19 cellular contexts compared by ENCODE assay signal in the genomic region with DNA sequence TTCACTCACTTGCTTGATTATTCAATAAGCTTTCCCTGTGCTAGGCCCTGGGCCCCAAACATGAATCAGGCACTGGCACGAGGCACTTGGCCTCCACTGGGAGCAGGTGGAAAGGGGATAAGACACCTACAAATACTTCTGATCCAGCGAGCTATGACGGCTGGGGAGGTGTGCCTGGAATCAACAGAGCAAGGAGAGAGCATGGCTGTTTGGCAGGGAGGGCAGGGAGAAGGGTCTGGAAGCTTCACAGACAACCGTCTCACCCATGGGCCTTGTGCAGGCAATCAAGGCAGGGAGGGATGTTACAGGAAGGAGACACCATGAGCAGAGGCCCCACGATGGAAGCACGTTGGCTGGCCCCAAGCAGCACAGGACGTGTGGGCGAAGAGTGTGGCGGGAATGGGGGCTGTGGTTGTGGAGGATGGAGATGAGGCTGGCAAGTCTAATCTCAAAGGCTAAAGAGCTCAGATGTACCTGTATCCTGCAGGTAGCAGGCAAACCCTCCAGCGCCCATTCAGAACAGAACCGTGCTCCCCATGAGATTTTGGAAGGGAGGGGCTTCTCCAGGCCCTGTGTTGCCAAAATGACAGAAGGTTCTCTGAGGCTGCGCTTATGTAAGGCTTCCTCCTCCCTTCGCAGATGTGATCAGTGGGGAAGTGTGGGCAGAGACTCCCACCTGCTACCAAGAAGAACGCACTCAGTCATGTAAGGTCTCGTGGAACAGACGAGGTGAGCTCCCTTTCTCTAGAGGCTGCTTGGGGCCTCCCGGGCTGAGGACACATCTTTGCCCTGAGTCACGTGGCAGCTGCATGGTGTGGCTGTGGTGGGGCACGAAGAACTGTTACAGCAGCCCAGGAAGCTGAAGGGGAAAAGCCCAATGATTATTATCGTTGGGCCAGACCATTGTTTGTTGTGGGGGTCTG.
DNase-seq lines count a peak whose midpoint lies in the region; ATAC-seq and TF ChIP-seq lines count a peak whose summit lies in the region.
"Had no signal": no experiment of that assay in that cellular context is flagged by ENCODE, and none has a peak within 500 bp of the region (broad histone marks: within the 10 kb centered on the region; RNA-seq: fewer than 3 reads in every experiment).

No MANE protein-coding gene starts in this region.

- H3K27me3 ChIP-seq in OCI-LY3 (ENCODE audit: low read depth, low read length) (no peaks in the 10 kb centered on the region), spleen (replicated peaks in 1 of 7) (no peaks in the 10 kb centered on the region)

- H4K20me1 ChIP-seq in OCI-LY3 (ENCODE audit: insufficient read depth, low read length) = no peaks in the 10 kb centered on the region

- intact Hi-C loops in spleen (cut with DNase I; ENCODE audit: low total_unique reads) = no loop called here

- no peak for TF ChIP-seq POLR2A in spleen (IDR thresholded peaks at IDR 0.05)

- H3K27ac Mint-ChIP-seq in endothelial cell (ENCODE audit: unreplicated experiment) = peak overlapping the region; percentile 52
- H3K27ac Mint-ChIP-seq: CD14-positive monocyte had no signal

- DNase-seq in GM12865 (ENCODE audit: low read depth) (peak; percentile 37), endothelial cell (ENCODE audit: low spot score) (no peak), spleen (peak; percentile 51), NCI-H510A (lab: John Stamatoyannopoulos, UW) (no peak), HUDEP-2 (lab: John Stamatoyannopoulos, UW; ENCODE audit: unreplicated experiment in 76 of 76) (no peak)
- DNase-seq: amniotic stem cell; DMS79 treated with DMSO at 0.1 percent for 48 hours; GOT3; mammary epithelial cell; NCI-H1417 treated with DMSO at 0.1 percent for 48 hours; NCI-H69; Right ventricle myocardium superior; stimulated activated naive CD4-positive, alpha-beta T cell; T-helper 9 cell had no signal

- H3K4me3 ChIP-seq in GM12865 (ENCODE audit: low read depth, low read length) (no peak overlapping the region), OCI-LY3 (ENCODE audit: low read length) (no peak overlapping the region), spleen (no peak overlapping the region)

- H3K27ac ChIP-seq in OCI-LY3 (ENCODE audit: low read length) (no peak overlapping the region), spleen (no peak overlapping the region)
- H3K27ac ChIP-seq: parathyroid adenoma had no signal

- H3K9me3 ChIP-seq in OCI-LY3 (ENCODE audit: insufficient read depth, low read length) (0 out of 2 replicates have a peak, but pooled peaks cover 3% of the 10 kb centered on the region), spleen (peaks cover 0 to 13% (median 3%) of the 10 kb centered on the region in 8 donors)

- H3K9ac ChIP-seq in OCI-LY3 (ENCODE audit: low read length) = no peak overlapping the region
- H3K9ac ChIP-seq: parathyroid adenoma had no signal

- H3K27me3 Mint-ChIP-seq in endothelial cell (ENCODE audit: unreplicated experiment) = peaks cover 18% of the 10 kb centered on the region

- H3K4me2 ChIP-seq in OCI-LY3 (ENCODE audit: low read length) = peak overlapping the region; percentile 80; the same call in 1 of the 2 replicates

- peaks cover 11% of the 10 kb centered on the region for H3K4me1 Mint-ChIP-seq in endothelial cell (ENCODE audit: unreplicated experiment)
- H3K4me1 Mint-ChIP-seq: CD14-positive monocyte had no signal

- TF ChIP-seq CTCF in GM12865 (IDR thresholded peaks at IDR 0.05; ENCODE audit: insufficient read depth, low read depth, low read length, missing control alignments) (no peak), OCI-LY3 (IDR thresholded peaks at IDR 0.05; ENCODE audit: low read depth, low read length) (no peak), endothelial cell (IDR thresholded peaks at IDR 0.05; ENCODE audit: unreplicated experiment) (no peak), spleen (IDR thresholded peaks at IDR 0.05 in 8 of 11, conservative IDR thresholded peaks at IDR 0.05 in 3 of 11) (no peak)

- 73 to 85% (median 79%) methylated on average over 19 to 20 of the region's 20 CpGs for WGBS in spleen, 5 donors

- H2AFZ ChIP-seq in OCI-LY3 (ENCODE audit: low read depth, low read length) = no peak overlapping the region
- H2AFZ ChIP-seq: parathyroid adenoma had no signal

- H3K36me3 ChIP-seq in OCI-LY3 (replicated peaks; ENCODE audit: low read depth, low read length) = no peaks in the 10 kb centered on the region
- H3K36me3 ChIP-seq in spleen = no peaks in the 10 kb centered on the region

- H3K9me3 Mint-ChIP-seq in endothelial cell (ENCODE audit: unreplicated experiment) = peaks cover 8% of the 10 kb centered on the region

- ATAC-seq in HG02884 (IDR thresholded peaks at IDR 0.05; ENCODE audit: unreplicated experiment) (no peak), GM21717 (IDR thresholded peaks at IDR 0.05; ENCODE audit: unreplicated experiment) (no peak)

- peaks cover 22% of the 10 kb centered on the region for H3K4me1 ChIP-seq in OCI-LY3 (ENCODE audit: low read length)
- no peaks in the 10 kb centered on the region for H3K4me1 ChIP-seq in spleen

- no peak overlapping the region for H3K4me3 Mint-ChIP-seq in endothelial cell (ENCODE audit: unreplicated experiment)
- H3K4me3 Mint-ChIP-seq: CD14-positive monocyte had no signal

- H3K79me2 ChIP-seq in OCI-LY3 (ENCODE audit: low read length) = no peaks in the 10 kb centered on the region
- H3K79me2 ChIP-seq: parathyroid adenoma had no signal

- H3K36me3 Mint-ChIP-seq in endothelial cell (ENCODE audit: low read depth, unreplicated experiment) = peaks cover 9% of the 10 kb centered on the region
- H3K36me3 Mint-ChIP-seq: CD14-positive monocyte had no signal

Comparison
In these comparisons a context has a peak if more than half of its experiments do, and no peak if none do; other contexts are left out.
1. DNase-seq: peak in GM12865 (single experiment) and spleen (single experiment); none in endothelial cell (single experiment), NCI-H510A (single experiment) and HUDEP-2 (0 of 76).